In the genomic region with DNA sequence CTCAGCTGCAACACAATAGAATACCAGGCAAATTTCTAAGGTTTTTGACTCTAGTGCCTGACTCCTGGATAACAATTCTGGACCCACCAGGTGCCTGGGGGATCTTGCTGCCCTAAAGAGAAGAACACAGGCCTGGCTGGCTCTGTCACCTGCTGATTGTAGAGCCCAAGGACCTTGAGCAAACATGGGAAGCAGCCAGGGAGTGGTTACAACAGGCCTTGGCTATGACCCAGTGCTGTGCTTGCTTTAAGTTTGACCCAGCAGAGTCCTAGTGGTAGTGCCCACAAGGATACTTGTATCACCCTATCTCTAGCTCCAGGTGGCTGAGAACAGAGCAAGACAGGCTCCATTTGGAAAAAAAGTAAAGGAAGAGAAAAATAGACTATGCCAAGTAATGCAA, we compare ENCODE assay signal across 30 cellular contexts.
"Had no signal": no experiment of that assay in that cellular context is flagged by ENCODE, and none has a peak within 500 bp of the region (broad histone marks: within the 10 kb centered on the region; RNA-seq: fewer than 3 reads in every experiment).

No MANE protein-coding gene starts in this region.

- H3K27me3 ChIP-seq: ascending aorta, breast epithelium, cardiac muscle cell, colonic mucosa had no signal

- H3K36me3 Mint-ChIP-seq: activated CD4-positive, alpha-beta memory T cell treated with anti-CD3 and anti-CD28 coated beads for 36 hours; activated CD8-positive, alpha-beta memory T cell treated with anti-CD3 and anti-CD28 coated beads, Interleukin-2, amount 10 ng/mL, durations not matched to agents 7 days and 5 days; activated naive CD4-positive, alpha-beta T cell treated with anti-CD3 and anti-CD28 coated beads, Interleukin-2, amount 10 ng/mL, durations not matched to agents 7 days and 5 days; activated naive CD4-positive, alpha-beta T cell treated with anti-CD3 and anti-CD28 coated beads, Interleukin-2, amount 50 U/mL, for 72 hours; activated naive CD8-positive, alpha-beta T cell treated with anti-CD3 and anti-CD28 coated beads, Interleukin-2, amount 10 ng/mL, durations not matched to agents 7 days and 5 days; brain had no signal

- H3K4me1 ChIP-seq: ascending aorta, breast epithelium, colonic mucosa had no signal

- H3K36me3 ChIP-seq: ascending aorta, breast epithelium, cardiac muscle cell, colonic mucosa, WERI-Rb-1 had no signal

- H3K4me3 ChIP-seq: ascending aorta, breast epithelium, cardiac muscle cell, colonic mucosa had no signal

- ATAC-seq: activated CD4-positive, CD25-positive, alpha-beta regulatory T cell treated with anti-CD3 and anti-CD28 coated beads, Interleukin-2, amount 50 U/mL, for 24 hours; activated CD8-positive, alpha-beta memory T cell treated with anti-CD3 and anti-CD28 coated beads, Interleukin-2, amount 10 ng/mL, durations not matched to agents 7 days and 5 days; activated CD8-positive, alpha-beta T cell treated with anti-CD3 and anti-CD28 coated beads, Interleukin-2, amount 10 ng/mL, durations not matched to agents 7 days and 5 days; activated naive CD4-positive, alpha-beta T cell treated with anti-CD3 and anti-CD28 coated beads, Interleukin-2, amount 50 U/mL, for 72 hours; esophagus mucosa; T-helper 17 cell had no signal

- H3K4me3 Mint-ChIP-seq: activated B cell treated with CpG ODN at 0.5 μM for 24 hours; activated CD4-positive, alpha-beta memory T cell treated with anti-CD3 and anti-CD28 coated beads for 36 hours; activated CD8-positive, alpha-beta memory T cell treated with anti-CD3 and anti-CD28 coated beads, Interleukin-2, amount 10 ng/mL, durations not matched to agents 7 days and 5 days; activated CD8-positive, alpha-beta T cell treated with anti-CD3 and anti-CD28 coated beads, Interleukin-2, amount 10 ng/mL, durations not matched to agents 7 days and 5 days; activated naive CD4-positive, alpha-beta T cell treated with anti-CD3 and anti-CD28 coated beads, Interleukin-2, amount 10 ng/mL, durations not matched to agents 7 days and 5 days; activated naive CD8-positive, alpha-beta T cell treated with anti-CD3 and anti-CD28 coated beads, Interleukin-2, amount 10 ng/mL, durations not matched to agents 7 days and 5 days; activated T-helper 1 cell treated with anti-CD3 and anti-CD28 coated beads, Interleukin-12 subunit alpha, Interleukin-12 subunit beta, Interleukin-2, Interleukin-4 antibody, amounts not matched to agents 30 ng/mL and 10 ng/mL and 1 ng/mL, durations not matched to agents 14 hours and 24 hours and 36 hours; brain; T-helper 17 cell; T-helper 2 cell treated with Interferon-gamma antibody and Interleukin-4, amounts not matched to agents 5 μg/mL and 100 μg/mL, for 36 hours had no signal

- H3K4me1 Mint-ChIP-seq: activated B cell treated with CpG ODN at 0.5 μM for 24 hours; activated CD8-positive, alpha-beta memory T cell treated with anti-CD3 and anti-CD28 coated beads, Interleukin-2, amount 10 ng/mL, durations not matched to agents 7 days and 5 days; activated naive CD4-positive, alpha-beta T cell treated with anti-CD3 and anti-CD28 coated beads, Interleukin-2, amount 10 ng/mL, durations not matched to agents 7 days and 5 days; activated naive CD8-positive, alpha-beta T cell treated with anti-CD3 and anti-CD28 coated beads, Interleukin-2, amount 10 ng/mL, durations not matched to agents 7 days and 5 days; brain; T-helper 17 cell had no signal

- H3K27ac Mint-ChIP-seq: activated B cell treated with CpG ODN at 0.5 μM for 24 hours; activated CD4-positive, alpha-beta memory T cell treated with anti-CD3 and anti-CD28 coated beads for 36 hours; activated CD8-positive, alpha-beta memory T cell treated with anti-CD3 and anti-CD28 coated beads, Interleukin-2, amount 10 ng/mL, durations not matched to agents 7 days and 5 days; activated CD8-positive, alpha-beta T cell treated with anti-CD3 and anti-CD28 coated beads, Interleukin-2, amount 10 ng/mL, durations not matched to agents 7 days and 5 days; activated naive CD4-positive, alpha-beta T cell treated with anti-CD3 and anti-CD28 coated beads, Interleukin-2, amount 10 ng/mL, durations not matched to agents 7 days and 5 days; activated naive CD4-positive, alpha-beta T cell treated with anti-CD3 and anti-CD28 coated beads, Interleukin-2, amount 50 U/mL, for 72 hours; activated naive CD8-positive, alpha-beta T cell treated with anti-CD3 and anti-CD28 coated beads, Interleukin-2, amount 10 ng/mL, durations not matched to agents 7 days and 5 days; activated T-helper 1 cell treated with anti-CD3 and anti-CD28 coated beads, Interleukin-12 subunit alpha, Interleukin-12 subunit beta, Interleukin-2, Interleukin-4 antibody, amounts not matched to agents 30 ng/mL and 10 ng/mL and 1 ng/mL, durations not matched to agents 14 hours and 24 hours and 36 hours; brain; T-helper 17 cell; T-helper 2 cell treated with Interferon-gamma antibody and Interleukin-4, amounts not matched to agents 5 μg/mL and 100 μg/mL, for 36 hours had no signal

- H3K27ac ChIP-seq: ascending aorta, breast epithelium, cardiac muscle cell, colonic mucosa, WERI-Rb-1 had no signal

- H3K27me3 Mint-ChIP-seq: activated B cell treated with CpG ODN at 0.5 μM for 24 hours; activated CD4-positive, alpha-beta memory T cell treated with anti-CD3 and anti-CD28 coated beads for 36 hours; activated CD8-positive, alpha-beta memory T cell treated with anti-CD3 and anti-CD28 coated beads, Interleukin-2, amount 10 ng/mL, durations not matched to agents 7 days and 5 days; activated naive CD4-positive, alpha-beta T cell treated with anti-CD3 and anti-CD28 coated beads, Interleukin-2, amount 10 ng/mL, durations not matched to agents 7 days and 5 days; activated naive CD8-positive, alpha-beta T cell treated with anti-CD3 and anti-CD28 coated beads, Interleukin-2, amount 10 ng/mL, durations not matched to agents 7 days and 5 days; brain; T-helper 17 cell had no signal

- H3K9me3 ChIP-seq: ascending aorta, breast epithelium, colonic mucosa had no signal

- H3K9me3 Mint-ChIP-seq: activated B cell treated with CpG ODN at 0.5 μM for 24 hours; activated CD4-positive, alpha-beta memory T cell treated with anti-CD3 and anti-CD28 coated beads for 36 hours; activated naive CD4-positive, alpha-beta T cell treated with anti-CD3 and anti-CD28 coated beads, Interleukin-2, amount 10 ng/mL, durations not matched to agents 7 days and 5 days; activated naive CD8-positive, alpha-beta T cell treated with anti-CD3 and anti-CD28 coated beads, Interleukin-2, amount 10 ng/mL, durations not matched to agents 7 days and 5 days; T-helper 2 cell treated with Interferon-gamma antibody and Interleukin-4, amounts not matched to agents 5 μg/mL and 100 μg/mL, for 36 hours had no signal

- DNase-seq: activated B cell treated with CpG ODN at 0.5 μM for 24 hours; activated CD4-positive, alpha-beta memory T cell treated with anti-CD3 and anti-CD28 coated beads for 36 hours; activated CD4-positive, alpha-beta T cell treated with anti-CD3 and anti-CD28 coated beads for 48 hours; activated CD8-positive, alpha-beta memory T cell treated with anti-CD3 and anti-CD28 coated beads, Interleukin-2, amount 10 ng/mL, durations not matched to agents 7 days and 5 days; activated CD8-positive, alpha-beta memory T cell treated with anti-CD3 and anti-CD28 coated beads, Interleukin-2, amount 50 U/mL, for 4 hours; activated CD8-positive, alpha-beta T cell treated with anti-CD3 and anti-CD28 coated beads, Interleukin-2, amount 10 ng/mL, durations not matched to agents 7 days and 5 days; activated gamma-delta T cell; activated naive CD4-positive, alpha-beta T cell; activated naive CD4-positive, alpha-beta T cell treated with anti-CD3 and anti-CD28 coated beads, Interleukin-2, amount 10 ng/mL, durations not matched to agents 7 days and 5 days; activated naive CD8-positive, alpha-beta T cell treated with anti-CD3 and anti-CD28 coated beads, Interleukin-2, amount 10 ng/mL, durations not matched to agents 7 days and 5 days; activated T-cell treated with anti-CD3 and anti-CD28 coated beads, Interleukin-2, amount 50 U/mL, for 1 hour; activated T-cell treated with anti-CD3 and anti-CD28 coated beads, Interleukin-2, amount 50 U/mL, for 48 hours; central memory CD4-positive, alpha-beta T cell; cerebellar nuclear complex; colonic mucosa; effector CD8-positive, alpha-beta T cell; foreskin fibroblast; head of caudate nucleus; T-helper 17 cell; T1000; WERI-Rb-1 had no signal
